17 cellular contexts compared by ENCODE assay signal in the genomic region with DNA sequence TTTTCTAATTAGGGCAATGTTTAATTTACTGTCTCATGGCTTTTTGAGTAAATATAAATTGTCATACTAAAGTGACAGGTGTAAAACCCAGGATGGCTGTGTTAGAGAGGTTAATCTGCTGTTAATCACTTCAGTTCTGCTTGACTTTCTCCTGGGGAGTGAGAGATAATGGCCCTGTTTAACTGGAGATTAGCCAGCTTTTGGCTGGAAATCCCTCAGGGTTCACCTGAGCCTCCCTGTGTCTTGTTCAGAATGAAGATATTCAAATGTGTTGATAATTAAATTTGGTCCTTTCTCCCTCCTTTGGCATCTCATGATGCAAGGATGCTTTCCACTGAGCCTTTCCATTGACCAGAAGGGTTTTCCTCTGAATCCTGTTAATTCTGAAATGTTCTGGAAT.
DNase-seq lines count a peak whose midpoint lies in the region; ATAC-seq, FAIRE-seq and TF ChIP-seq lines count a peak whose summit lies in the region.
"Had no signal": no experiment of that assay in that cellular context is flagged by ENCODE, and none has a peak within 500 bp of the region (broad histone marks: within the 10 kb centered on the region; RNA-seq: fewer than 3 reads in every experiment).

No MANE protein-coding gene starts in this region.

- DNase-seq in D721Med (ENCODE audit: insufficient read length, low spot score) (peak; percentile 24), NCI-H2029 treated with DMSO at 0.1 percent for 48 hours (lab: John Stamatoyannopoulos, UW) (peak; percentile 52), NCI-H748 treated with DMSO at 0.1 percent for 48 hours (lab: John Stamatoyannopoulos, UW) (peak; percentile 72), endodermal cell (peak; percentile 52), NCI-H526 treated with DMSO at 0.1 percent for 48 hours (lab: John Stamatoyannopoulos, UW) (no peak), EL (no peak), SK-N-SH (no peak)
- DNase-seq: CD4-positive, alpha-beta memory T cell; DMS79; H9; KG1; NCI-H1417 treated with DMSO at 0.1 percent for 48 hours; NCI-H226; NCI-H526 had no signal

- peak; percentile 96 for FAIRE-seq in D721Med (lab: Jason Lieb, UNC)
- FAIRE-seq: A204.1 had no signal

- H3K79me2 ChIP-seq in SK-N-SH (ENCODE audit: insufficient read depth) = no peaks in the 10 kb centered on the region

- H3K27me3 Mint-ChIP-seq in endodermal cell (ENCODE audit: insufficient read depth) = peaks cover 94% of the 10 kb centered on the region
- H3K27me3 Mint-ChIP-seq: CD4-positive, alpha-beta memory T cell had no signal

- no peak overlapping the region for H3K4me3 ChIP-seq in endodermal cell (ENCODE audit: low read length)
- H3K4me3 ChIP-seq in SK-N-SH (ENCODE audit: low read depth in 2 of 2, low read length in 1 of 2) = no peak overlapping the region

- H3K27ac Mint-ChIP-seq in endodermal cell = no peak overlapping the region
- H3K27ac Mint-ChIP-seq: CD4-positive, alpha-beta memory T cell; T-helper 1 cell treated with Interleukin-12 subunit alpha and Interleukin-12 subunit beta and Interleukin-4 antibody, amounts not matched to agents 30 μg/mL and 1 μg/mL, for 36 hours had no signal

- H3K4me2 ChIP-seq in SK-N-SH = no peak overlapping the region

- H3K9me3 Mint-ChIP-seq in endodermal cell = no peaks in the 10 kb centered on the region
- H3K9me3 Mint-ChIP-seq: H9 had no signal

- no peak overlapping the region for H3K27ac ChIP-seq in endodermal cell (ENCODE audit: low read depth, low read length)
- no peak overlapping the region for H3K27ac ChIP-seq in SK-N-SH (ENCODE audit: low read depth in 2 of 2, low read length in 1 of 2)

- POLR2A ChIA-PET in SK-N-SH (lab: Yijun Ruan, JAX) = no interaction called here

- H4K20me1 ChIP-seq in SK-N-SH (ENCODE audit: insufficient read depth) = no peaks in the 10 kb centered on the region

- H3K4me3 Mint-ChIP-seq in endodermal cell = no peak overlapping the region
- H3K4me3 Mint-ChIP-seq: CD4-positive, alpha-beta memory T cell; H9; T-helper 1 cell treated with Interleukin-12 subunit alpha and Interleukin-12 subunit beta and Interleukin-4 antibody, amounts not matched to agents 30 μg/mL and 1 μg/mL, for 36 hours had no signal

- no peaks in the 10 kb centered on the region for H3K9me3 ChIP-seq in endodermal cell (ENCODE audit: control insufficient read depth, low read length)
- H3K9me3 ChIP-seq in SK-N-SH = 0 out of 2 replicates have a peak, but pooled peaks cover 3% of the 10 kb centered on the region

- no peak for ATAC-seq in GM19328 (IDR thresholded peaks at IDR 0.05; ENCODE audit: unreplicated experiment)

- no peaks in the 10 kb centered on the region for H3F3A ChIP-seq in SK-N-SH (replicated peaks; ENCODE audit: insufficient read depth)

- TF ChIP-seq RAD21 in SK-N-SH (IDR thresholded peaks at IDR 0.05; ENCODE audit: low read length) = no peak

- H3K36me3 Mint-ChIP-seq in endodermal cell (ENCODE audit: low read depth) = no peaks in the 10 kb centered on the region
- H3K36me3 Mint-ChIP-seq: CD4-positive, alpha-beta memory T cell had no signal

- TF ChIP-seq CTCF in D721Med (IDR thresholded peaks at IDR 0.05; ENCODE audit: insufficient read depth, missing control alignments) (no peak), endodermal cell (conservative IDR thresholded peaks at IDR 0.05) (no peak), SK-N-SH (IDR thresholded peaks at IDR 0.05) (no peak)

- no peaks in the 10 kb centered on the region for H3K9me2 ChIP-seq in SK-N-SH

- TF ChIP-seq EP300 in SK-N-SH (IDR thresholded peaks at IDR 0.05; ENCODE audit: borderline replicate concordance in 1 of 2, low read depth in 1 of 2, low read length in 1 of 2) = no peak

- H2AFZ ChIP-seq in SK-N-SH (ENCODE audit: low read depth) = no peak overlapping the region

- peaks cover 100% of the 10 kb centered on the region for H3K27me3 ChIP-seq in endodermal cell (ENCODE audit: control insufficient read depth, insufficient read depth, low read length, poor library complexity, severe bottlenecking)
- no peaks in the 10 kb centered on the region for H3K27me3 ChIP-seq in SK-N-SH (ENCODE audit: insufficient read depth)

- CTCF ChIA-PET in SK-N-SH (lab: Yijun Ruan, JAX) = interaction anchor here (1.4 kb wide), 1 partner anchor 85 kb away, joined by 3 read pairs; no protein-coding TSS in a partner anchor

- peaks cover 18% of the 10 kb centered on the region for H3K4me1 Mint-ChIP-seq in endodermal cell
- H3K4me1 Mint-ChIP-seq: CD4-positive, alpha-beta memory T cell had no signal

- no peaks in the 10 kb centered on the region for H3K4me1 ChIP-seq in endodermal cell (ENCODE audit: control insufficient read depth, insufficient read depth, low read length)
- no peaks in the 10 kb centered on the region for H3K4me1 ChIP-seq in SK-N-SH (ENCODE audit: control insufficient read depth in 1 of 2, insufficient read depth in 2 of 2, low read depth in 1 of 2, low read length in 1 of 2)

- no peak overlapping the region for H3K9ac ChIP-seq in endodermal cell (ENCODE audit: extremely low read depth, low read length, poor library complexity, severe bottlenecking)
- no peak overlapping the region for H3K9ac ChIP-seq in SK-N-SH

- H3K36me3 ChIP-seq in endodermal cell (ENCODE audit: control insufficient read depth, insufficient read depth, low read length) = no peaks in the 10 kb centered on the region
- H3K36me3 ChIP-seq in SK-N-SH (replicated peaks in 1 of 2; ENCODE audit: control insufficient read depth in 1 of 2, insufficient read depth in 2 of 2, low read length in 1 of 2) = no peaks in the 10 kb centered on the region

TF ChIP-seq in SK-N-SH, 30 proteins besides CTCF, POLR2A, EP300 and RAD21 (continues in another document):
- TF ChIP-seq CHD2 (IDR thresholded peaks at IDR 0.05; ENCODE audit: low read length, partially characterized antibody) (no peak), TEAD4 (IDR thresholded peaks at IDR 0.05; ENCODE audit: borderline replicate concordance, insufficient read depth) (no peak), MXI1 (IDR thresholded peaks at IDR 0.05; ENCODE audit: low read depth, low read length) (no peak), FOXJ3 (CRISPR knock-in tag; IDR thresholded peaks at IDR 0.05) (no peak), MEF2A (IDR thresholded peaks at IDR 0.05; ENCODE audit: borderline replicate concordance, low read depth) (no peak), EZH2phosphoT487 (IDR thresholded peaks at IDR 0.05; ENCODE audit: borderline replicate concordance, low read depth) (no peak), GABPA (IDR thresholded peaks at IDR 0.05; ENCODE audit: low read depth) (no peak), RFX5 (IDR thresholded peaks at IDR 0.05; ENCODE audit: low read length) (no peak), TCF12 (IDR thresholded peaks at IDR 0.05) (no peak), POLR2AphosphoS5 (IDR thresholded peaks at IDR 0.05; ENCODE audit: low read depth, low read length) (no peak), FOSL2 (IDR thresholded peaks at IDR 0.05; ENCODE audit: borderline replicate concordance, low read depth) (no peak)
- TF ChIP-seq, protein P1, sequence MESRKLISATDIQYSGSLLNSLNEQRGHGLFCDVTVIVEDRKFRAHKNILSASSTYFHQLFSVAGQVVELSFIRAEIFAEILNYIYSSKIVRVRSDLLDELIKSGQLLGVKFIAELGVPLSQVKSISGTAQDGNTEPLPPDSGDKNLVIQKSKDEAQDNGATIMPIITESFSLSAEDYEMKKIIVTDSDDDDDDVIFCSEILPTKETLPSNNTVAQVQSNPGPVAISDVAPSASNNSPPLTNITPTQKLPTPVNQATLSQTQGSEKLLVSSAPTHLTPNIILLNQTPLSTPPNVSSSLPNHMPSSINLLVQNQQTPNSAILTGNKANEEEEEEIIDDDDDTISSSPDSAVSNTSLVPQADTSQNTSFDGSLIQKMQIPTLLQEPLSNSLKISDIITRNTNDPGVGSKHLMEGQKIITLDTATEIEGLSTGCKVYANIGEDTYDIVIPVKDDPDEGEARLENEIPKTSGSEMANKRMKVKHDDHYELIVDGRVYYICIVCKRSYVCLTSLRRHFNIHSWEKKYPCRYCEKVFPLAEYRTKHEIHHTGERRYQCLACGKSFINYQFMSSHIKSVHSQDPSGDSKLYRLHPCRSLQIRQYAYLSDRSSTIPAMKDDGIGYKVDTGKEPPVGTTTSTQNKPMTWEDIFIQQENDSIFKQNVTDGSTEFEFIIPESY (IDR thresholded peaks at IDR 0.05; ENCODE audit: borderline replicate concordance, low read depth) = no peak
- TF ChIP-seq, protein P2, sequence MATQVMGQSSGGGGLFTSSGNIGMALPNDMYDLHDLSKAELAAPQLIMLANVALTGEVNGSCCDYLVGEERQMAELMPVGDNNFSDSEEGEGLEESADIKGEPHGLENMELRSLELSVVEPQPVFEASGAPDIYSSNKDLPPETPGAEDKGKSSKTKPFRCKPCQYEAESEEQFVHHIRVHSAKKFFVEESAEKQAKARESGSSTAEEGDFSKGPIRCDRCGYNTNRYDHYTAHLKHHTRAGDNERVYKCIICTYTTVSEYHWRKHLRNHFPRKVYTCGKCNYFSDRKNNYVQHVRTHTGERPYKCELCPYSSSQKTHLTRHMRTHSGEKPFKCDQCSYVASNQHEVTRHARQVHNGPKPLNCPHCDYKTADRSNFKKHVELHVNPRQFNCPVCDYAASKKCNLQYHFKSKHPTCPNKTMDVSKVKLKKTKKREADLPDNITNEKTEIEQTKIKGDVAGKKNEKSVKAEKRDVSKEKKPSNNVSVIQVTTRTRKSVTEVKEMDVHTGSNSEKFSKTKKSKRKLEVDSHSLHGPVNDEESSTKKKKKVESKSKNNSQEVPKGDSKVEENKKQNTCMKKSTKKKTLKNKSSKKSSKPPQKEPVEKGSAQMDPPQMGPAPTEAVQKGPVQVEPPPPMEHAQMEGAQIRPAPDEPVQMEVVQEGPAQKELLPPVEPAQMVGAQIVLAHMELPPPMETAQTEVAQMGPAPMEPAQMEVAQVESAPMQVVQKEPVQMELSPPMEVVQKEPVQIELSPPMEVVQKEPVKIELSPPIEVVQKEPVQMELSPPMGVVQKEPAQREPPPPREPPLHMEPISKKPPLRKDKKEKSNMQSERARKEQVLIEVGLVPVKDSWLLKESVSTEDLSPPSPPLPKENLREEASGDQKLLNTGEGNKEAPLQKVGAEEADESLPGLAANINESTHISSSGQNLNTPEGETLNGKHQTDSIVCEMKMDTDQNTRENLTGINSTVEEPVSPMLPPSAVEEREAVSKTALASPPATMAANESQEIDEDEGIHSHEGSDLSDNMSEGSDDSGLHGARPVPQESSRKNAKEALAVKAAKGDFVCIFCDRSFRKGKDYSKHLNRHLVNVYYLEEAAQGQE (IDR thresholded peaks at IDR 0.05; ENCODE audit: low read depth, low read length) = no peak
- TF ChIP-seq, protein P3, sequence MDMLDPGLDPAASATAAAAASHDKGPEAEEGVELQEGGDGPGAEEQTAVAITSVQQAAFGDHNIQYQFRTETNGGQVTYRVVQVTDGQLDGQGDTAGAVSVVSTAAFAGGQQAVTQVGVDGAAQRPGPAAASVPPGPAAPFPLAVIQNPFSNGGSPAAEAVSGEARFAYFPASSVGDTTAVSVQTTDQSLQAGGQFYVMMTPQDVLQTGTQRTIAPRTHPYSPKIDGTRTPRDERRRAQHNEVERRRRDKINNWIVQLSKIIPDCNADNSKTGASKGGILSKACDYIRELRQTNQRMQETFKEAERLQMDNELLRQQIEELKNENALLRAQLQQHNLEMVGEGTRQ (IDR thresholded peaks at IDR 0.05; ENCODE audit: borderline replicate concordance, low read depth, low read length) = no peak

Comparison
In these comparisons a context has a peak if more than half of its experiments do, and no peak if none do; other contexts are left out.
1. DNase-seq: peak in D721Med (single experiment), NCI-H2029 treated with DMSO at 0.1 percent for 48 hours (single experiment), NCI-H748 treated with DMSO at 0.1 percent for 48 hours (single experiment) and endodermal cell (single experiment); none in NCI-H526 treated with DMSO at 0.1 percent for 48 hours (single experiment), EL (single experiment) and SK-N-SH (single experiment).